Comparison of ENCODE assay signal across 29 cellular contexts in the genomic region with DNA sequence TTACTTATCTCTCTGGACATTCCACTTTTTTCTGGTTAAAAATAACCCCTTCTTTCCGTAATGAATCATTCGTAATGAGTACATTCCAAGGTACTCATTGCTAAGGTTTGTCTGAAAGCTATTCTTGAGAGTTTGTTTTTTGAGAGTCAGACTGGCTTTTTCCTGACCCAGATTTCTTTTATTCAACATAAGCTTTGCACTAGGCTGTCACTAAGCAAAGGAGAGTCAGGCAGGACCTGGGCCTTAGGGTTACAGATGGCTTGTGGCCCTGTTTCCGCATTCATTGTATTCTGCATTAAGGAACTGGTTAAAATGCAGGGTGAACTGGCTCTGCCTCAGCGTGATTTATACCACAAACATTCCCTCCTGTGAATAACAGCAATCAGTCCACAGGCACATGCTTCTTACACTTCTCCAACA.
A peak's percentile ranks its signal among the peaks of the same experiment; 100 is the strongest.
DNase-seq lines count a peak whose midpoint lies in the region; ATAC-seq and TF ChIP-seq lines count a peak whose summit lies in the region.
"Had no signal": no experiment of that assay in that cellular context is flagged by ENCODE, and none has a peak within 500 bp of the region (broad histone marks: within the 10 kb centered on the region; RNA-seq: fewer than 3 reads in every experiment).

No MANE protein-coding gene starts in this region.

- H3K27me3 ChIP-seq in kidney epithelial cell (ENCODE audit: control insufficient read depth, insufficient read depth, low read length) (no peaks in the 10 kb centered on the region), neuronal stem cell (ENCODE audit: control insufficient read depth in 3 of 3, insufficient read depth in 3 of 3, low read depth in 1 of 3, low read length in 3 of 3) (no peaks in the 10 kb centered on the region)
- H3K27me3 ChIP-seq: SJSA1, spleen had no signal

- H4K8ac ChIP-seq in neuronal stem cell (ENCODE audit: low read depth, low read length), result no peak overlapping the region

- in situ Hi-C loops in ACHN (cut with HindIII; ENCODE audit: low pct_ligation_motif_present, low pct_unique_long_range_greater_than_20kb, low sequenced_read_pairs), result no loop called here

- TF ChIP-seq CTCF in kidney epithelial cell (IDR thresholded peaks at IDR 0.05; ENCODE audit: insufficient read depth, low read length, poor library complexity, severe bottlenecking) (no peak), MCF 10A (IDR thresholded peaks at IDR 0.05; ENCODE audit: unreplicated experiment) (no peak)

- CTCF ChIA-PET in MCF 10A (lab: Yijun Ruan, JAX), result no interaction called here

- no peak overlapping the region for H2BK12ac ChIP-seq in neuronal stem cell (ENCODE audit: low read length)

- H3K9me3 ChIP-seq in neuronal stem cell (replicated peaks in 1 of 2; ENCODE audit: control insufficient read depth in 2 of 2, insufficient read depth in 1 of 2, low read depth in 1 of 2, low read length in 2 of 2), result no peaks in the 10 kb centered on the region
- H3K9me3 ChIP-seq: psoas muscle had no signal

- no peaks in the 10 kb centered on the region for H3K9me3 Mint-ChIP-seq in MCF 10A (ENCODE audit: unreplicated experiment)
- H3K9me3 Mint-ChIP-seq in activated T-cell treated with anti-CD3 and anti-CD28 coated beads, Interleukin-2, amount 50 U/mL, for 24 hours, result peaks cover 36% of the 10 kb centered on the region
- H3K9me3 Mint-ChIP-seq: neural crest cell had no signal

- peaks cover 87% of the 10 kb centered on the region for H3K27me3 Mint-ChIP-seq in MCF 10A (ENCODE audit: insufficient read depth, unreplicated experiment)
- H3K27me3 Mint-ChIP-seq in activated T-cell treated with anti-CD3 and anti-CD28 coated beads, Interleukin-2, amount 50 U/mL, for 24 hours, result no peaks in the 10 kb centered on the region
- H3K27me3 Mint-ChIP-seq: CD8-positive, alpha-beta memory T cell had no signal

- no peaks in the 10 kb centered on the region for H3K4me1 Mint-ChIP-seq in MCF 10A (ENCODE audit: insufficient read depth, unreplicated experiment)
- H3K4me1 Mint-ChIP-seq in activated T-cell treated with anti-CD3 and anti-CD28 coated beads, Interleukin-2, amount 50 U/mL, for 24 hours (ENCODE audit: low read depth), result no peaks in the 10 kb centered on the region
- H3K4me1 Mint-ChIP-seq: CD8-positive, alpha-beta memory T cell had no signal

- H4K91ac ChIP-seq in neuronal stem cell (ENCODE audit: low read depth, low read length, poor library complexity), result no peak overlapping the region

- no peaks in the 10 kb centered on the region for H3K36me3 ChIP-seq in kidney epithelial cell (ENCODE audit: control insufficient read depth, insufficient read depth, low read length)
- H3K36me3 ChIP-seq in neuronal stem cell (replicated peaks in 1 of 2; ENCODE audit: control insufficient read depth in 2 of 2, insufficient read depth in 2 of 2, low read length in 2 of 2), result no peaks in the 10 kb centered on the region
- H3K36me3 ChIP-seq: SJSA1, spleen had no signal

- H3K4me3 Mint-ChIP-seq in MCF 10A (ENCODE audit: unreplicated experiment), result no peak overlapping the region
- no peak overlapping the region for H3K4me3 Mint-ChIP-seq in activated T-cell treated with anti-CD3 and anti-CD28 coated beads, Interleukin-2, amount 50 U/mL, for 24 hours
- H3K4me3 Mint-ChIP-seq: activated T-cell treated with anti-CD3 and anti-CD28 coated beads, Interleukin-2, amount 50 U/mL, for 72 hours; CD8-positive, alpha-beta memory T cell; neural crest cell had no signal

- H3K4me3 ChIP-seq in kidney epithelial cell (ENCODE audit: low read depth, low read length), result no peak overlapping the region
- H3K4me3 ChIP-seq in neuronal stem cell (ENCODE audit: low read length in 2 of 2), result no peak overlapping the region
- H3K4me3 ChIP-seq: psoas muscle, SJSA1, spleen had no signal

- H3K4me1 ChIP-seq in neuronal stem cell (ENCODE audit: control insufficient read depth in 2 of 2, insufficient read depth in 1 of 2, low read depth in 1 of 2, low read length in 2 of 2), result peaks cover 0 to 4% of the 10 kb centered on the region in 2 donors
- H3K4me1 ChIP-seq: psoas muscle, SJSA1, spleen had no signal

- no peak overlapping the region for H3K18ac ChIP-seq in neuronal stem cell (ENCODE audit: low read length)

- H3K23ac ChIP-seq in neuronal stem cell (ENCODE audit: low read depth, low read length, poor library complexity), result no peak overlapping the region

- H3K4ac ChIP-seq in neuronal stem cell (ENCODE audit: low read length), result no peak overlapping the region

- no peak for ATAC-seq in GM21360 (IDR thresholded peaks at IDR 0.05; ENCODE audit: unreplicated experiment)
- ATAC-seq: activated T-cell treated with anti-CD3 and anti-CD28 coated beads, Interleukin-2, amount 50 U/mL, for 72 hours; left colon; psoas muscle had no signal

- no peak overlapping the region for H2AK5ac ChIP-seq in neuronal stem cell (ENCODE audit: low read depth, low read length)

- H3K14ac ChIP-seq in neuronal stem cell (ENCODE audit: low read length), result no peak overlapping the region

- H3K27ac ChIP-seq in neuronal stem cell (replicated peaks; ENCODE audit: low read length), result no peak overlapping the region
- H3K27ac ChIP-seq: HL-60, psoas muscle, SJSA1, spleen had no signal

- H3K79me1 ChIP-seq in neuronal stem cell (ENCODE audit: low read depth, low read length), result no peaks in the 10 kb centered on the region

- no peak overlapping the region for H3K9ac ChIP-seq in neuronal stem cell (ENCODE audit: low read depth, low read length, poor library complexity)

- POLR2A ChIA-PET in MCF 10A (lab: Yijun Ruan, JAX), result interaction anchor here (0.6 kb wide), 1 partner anchor 619 kb away, joined by 3 read pairs; no protein-coding TSS in a partner anchor

- intact Hi-C loops in MCF 10A (cut with micrococcal nuclease), result no loop called here

- DNase-seq in ACHN, result peak; percentile 7
- DNase-seq in astrocyte of the hippocampus (ENCODE audit: low read depth, low spot score), result peak; percentile 87
- peak; percentile 34 for DNase-seq in kidney epithelial cell (ENCODE audit: low read depth)
- DNase-seq in neuronal stem cell (ENCODE audit: low spot score), result no peak
- no peak for DNase-seq in MCF 10A (ENCODE audit: unreplicated experiment)
- DNase-seq in COLO829 (ENCODE audit: low spot score), result no peak
- no peak for DNase-seq in activated T-cell treated with anti-CD3 and anti-CD28 coated beads, Interleukin-2, amount 50 U/mL, for 24 hours
- DNase-seq: 8988T; activated CD4-positive, alpha-beta T cell treated with anti-CD3 and anti-CD28 coated beads for 48 hours; activated naive CD4-positive, alpha-beta T cell treated with anti-CD3 and anti-CD28 coated beads, Interleukin-2, amount 50 U/mL, for 16 hours; activated T-cell treated with anti-CD3 and anti-CD28 coated beads, Interleukin-2, amount 50 U/mL, for 72 hours; anterior cingulate cortex; CD8-positive, alpha-beta memory T cell; DND-41; effector CD4-positive, alpha-beta T cell; GOT3; IMR-90; left colon; NCI-H146; NCI-H524; psoas muscle; spleen; stimulated activated CD4-positive, alpha-beta T cell treated with anti-CD3 and anti-CD28 coated beads, Interleukin-4, amount 100 ng/mL, for 1 hour; stimulated activated naive CD4-positive, alpha-beta T cell treated with Interleukin-2 at 50 U/mL for 16 hours; T-helper 2 cell had no signal

- no TSS peak for BruUV-seq in MCF 10A (replicated peaks; lab: Mats Ljungman, UMichigan)

- H3K36me3 Mint-ChIP-seq in MCF 10A (ENCODE audit: insufficient read depth, unreplicated experiment), result no peaks in the 10 kb centered on the region
- no peaks in the 10 kb centered on the region for H3K36me3 Mint-ChIP-seq in activated T-cell treated with anti-CD3 and anti-CD28 coated beads, Interleukin-2, amount 50 U/mL, for 24 hours (ENCODE audit: low read depth)
- H3K36me3 Mint-ChIP-seq: CD8-positive, alpha-beta memory T cell had no signal

- H2BK15ac ChIP-seq in neuronal stem cell (ENCODE audit: low read length), result no peak overlapping the region

- H3K27ac Mint-ChIP-seq in MCF 10A (ENCODE audit: low read depth, unreplicated experiment), result no peak overlapping the region
- H3K27ac Mint-ChIP-seq in activated T-cell treated with anti-CD3 and anti-CD28 coated beads, Interleukin-2, amount 50 U/mL, for 24 hours, result no peak overlapping the region
- H3K27ac Mint-ChIP-seq: activated T-cell treated with anti-CD3 and anti-CD28 coated beads, Interleukin-2, amount 50 U/mL, for 72 hours; CD8-positive, alpha-beta memory T cell had no signal

- no peak overlapping the region for H2BK120ac ChIP-seq in neuronal stem cell (ENCODE audit: low read depth, low read length)

- H3K4me2 ChIP-seq in neuronal stem cell (ENCODE audit: insufficient read depth, low read length, poor library complexity, severe bottlenecking), result no peak overlapping the region

- H2BK5ac ChIP-seq in neuronal stem cell (ENCODE audit: low read length), result no peak overlapping the region

- H2AFZ ChIP-seq in neuronal stem cell (ENCODE audit: low read length), result peak overlapping the region; percentile 71

- WGBS in neuronal stem cell (ENCODE audit: extremely low coverage in 2 of 2, insufficient read length in 2 of 2, insufficient replicate concordance in 1 of 2), 2 donors, result no CpG with 5 or more reads among the region's 4 CpGs

Comparison
In these comparisons a context has a peak if more than half of its experiments do, and no peak if none do; other contexts are left out.
1. DNase-seq: peak in ACHN (single experiment), astrocyte of the hippocampus (single experiment) and kidney epithelial cell (single experiment); none in neuronal stem cell (single experiment), MCF 10A (single experiment), COLO829 (single experiment) and activated T-cell treated with anti-CD3 and anti-CD28 coated beads, Interleukin-2, amount 50 U/mL, for 24 hours (single experiment).